In the genomic region with DNA sequence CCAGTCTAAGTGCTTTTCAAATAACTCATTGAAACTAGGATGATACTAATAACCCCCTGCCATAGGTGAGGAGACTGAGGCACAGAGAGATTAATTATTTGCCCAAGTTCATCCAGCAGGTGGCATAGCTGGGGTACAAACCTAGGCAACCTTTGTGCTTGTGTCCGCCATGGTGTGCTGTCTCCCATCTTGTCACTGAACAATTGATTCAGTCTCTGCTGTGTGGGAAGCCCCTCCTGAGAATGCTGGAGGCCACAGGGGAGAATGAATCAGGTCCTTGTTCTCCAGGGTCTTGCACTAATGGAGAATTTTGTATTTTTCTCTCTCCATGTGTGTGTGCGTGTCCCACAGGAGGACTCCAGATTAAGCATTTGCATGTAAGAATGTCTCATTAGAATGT, we compare ENCODE assay signal across 26 cellular contexts. TPM values are rescaled to one million over a fixed set of nuclear protein-coding genes. Genes with fewer than 3 reads are reported as not detected.
DNase-seq lines count a peak whose midpoint lies in the region; ATAC-seq, FAIRE-seq and TF ChIP-seq lines count a peak whose summit lies in the region.
"Had no signal": no experiment of that assay in that cellular context is flagged by ENCODE, and none has a peak within 500 bp of the region (broad histone marks: within the 10 kb centered on the region; RNA-seq: fewer than 3 reads in every experiment).

No MANE protein-coding gene starts in this region.

- BruUV-seq in K562 (replicated peaks; lab: Mats Ljungman, UMichigan), result no TSS peak

- no peak for ATAC-seq in K562

- H3K9ac ChIP-seq in K562 (ENCODE audit: insufficient read depth in 1 of 2, low read depth in 2 of 2, low read length in 2 of 2) (no peak overlapping the region), colonic mucosa (ENCODE audit: low read depth in 2 of 2, low read length in 2 of 2) (no peak overlapping the region)

- peaks cover 21% of the 10 kb centered on the region for H3K4me1 Mint-ChIP-seq in neural crest cell

- in situ Hi-C loops in K562 (cut with MboI), result loop anchor here (10.0 to 25.0 kb wide), 2 partner anchors 451 to 899 kb away; no protein-coding TSS in a partner anchor

- H3K4me1 ChIP-seq in K562 (replicated peaks in 1 of 2; ENCODE audit: control insufficient read depth in 2 of 2, insufficient read depth in 2 of 2, low read length in 2 of 2) (peaks cover 0 to 4% of the 10 kb centered on the region in 2 experiments; a peak in 3 of 5 replicates), colonic mucosa (peaks cover 3% of the 10 kb centered on the region)
- H3K4me1 ChIP-seq: testis, vagina had no signal

- TF ChIP-seq RAD21 in K562 (CRISPR knock-in tag; conservative IDR thresholded peaks at IDR 0.05 in 1 of 2, IDR thresholded peaks at IDR 0.05 in 1 of 2), result no peak

- TF ChIP-seq CTCF in LNCaP clone FGC (IDR thresholded peaks at IDR 0.05; ENCODE audit: control insufficient read depth, extremely low read depth, insufficient read depth) (peak; percentile 20; the same call in 1 of the 2 replicates), K562 (IDR thresholded peaks at IDR 0.05 in 2 of 3, conservative IDR thresholded peaks at IDR 0.05 in 1 of 3; ENCODE audit: insufficient read depth in 2 of 3, low read depth in 1 of 3, low read length in 3 of 3) (no peak), neural crest cell (conservative IDR thresholded peaks at IDR 0.05) (peak; percentile 38), colonic mucosa (IDR thresholded peaks at IDR 0.05) (no peak)

- POLR2A ChIA-PET in K562 (lab: Yijun Ruan, JAX), result no interaction called here

- CTCF ChIA-PET in K562 (lab: Yijun Ruan, JAX; ENCODE audit: low intra/inter-chr PET ratio), result interaction anchor here (1.2 kb wide), 1 partner anchor 137 kb away, joined by 5 read pairs; no protein-coding TSS in a partner anchor

- no peak overlapping the region for H3K4me3 ChIP-seq in LNCaP clone FGC (ENCODE audit: low read depth, low read length)
- H3K4me3 ChIP-seq in K562, result no peak overlapping the region
- no peak overlapping the region for H3K4me3 ChIP-seq in colonic mucosa
- H3K4me3 ChIP-seq: left lung, SJSA1, testis, vagina had no signal

- H3K36me3 Mint-ChIP-seq in neural crest cell (ENCODE audit: low read depth), result no peaks in the 10 kb centered on the region
- H3K36me3 Mint-ChIP-seq: activated naive CD8-positive, alpha-beta T cell had no signal

- peak; percentile 15 for FAIRE-seq in K562 (lab: Jason Lieb, UNC)
- FAIRE-seq: RCC 7860 had no signal

- H3K9me3 Mint-ChIP-seq in neural crest cell, result peaks cover 2% of the 10 kb centered on the region
- H3K9me3 Mint-ChIP-seq: activated T-helper 2 cell treated with anti-CD3 and anti-CD28 coated beads, Interferon-gamma antibody, Interleukin-2, Interleukin-4, amounts not matched to agents 10 μg/mL and 5 μg/mL and 100 μg/mL, durations not matched to agents 14 hours and 24 hours and 36 hours; CD4-positive, alpha-beta T cell had no signal

- H3K27me3 ChIP-seq in K562 (ENCODE audit: control insufficient read depth in 2 of 2, insufficient read depth in 2 of 2, low read length in 2 of 2) (no peaks in the 10 kb centered on the region), colonic mucosa (no peaks in the 10 kb centered on the region)
- H3K27me3 ChIP-seq: left lung, SJSA1, testis, vagina had no signal

- H3K9me1 ChIP-seq in K562 (ENCODE audit: control insufficient read depth, insufficient read depth, low read length), result no peaks in the 10 kb centered on the region

- H3K4me2 ChIP-seq in K562 (ENCODE audit: insufficient read depth, low read length), result no peak overlapping the region

- intact Hi-C loops in K562 (cut with micrococcal nuclease), result loop anchor here (5.0 to 10.0 kb wide), 3 partner anchors 139 to 481 kb away; no protein-coding TSS in a partner anchor
- intact Hi-C loops in colonic mucosa (cut with DNase I), result loop anchor here (5.0 to 10.0 kb wide), 2 partner anchors 136 to 479 kb away; no protein-coding TSS in a partner anchor

- H3K27ac ChIP-seq in K562 (ENCODE audit: extremely low read depth, low read depth, low read length) (no peak overlapping the region), colonic mucosa (no peak overlapping the region)
- H3K27ac ChIP-seq: 22Rv1, left lung, SJSA1, vagina had no signal

- no peaks in the 10 kb centered on the region for H4K20me1 ChIP-seq in K562 (replicated peaks; ENCODE audit: control insufficient read depth, insufficient read depth, low read length)

- H2AFZ ChIP-seq in K562 (ENCODE audit: low read depth, low read length), result no peak overlapping the region

- H3K36me3 ChIP-seq in K562 (ENCODE audit: control insufficient read depth, insufficient read depth, low read length), result no peaks in the 10 kb centered on the region
- no peaks in the 10 kb centered on the region for H3K36me3 ChIP-seq in colonic mucosa
- H3K36me3 ChIP-seq: left lung, SJSA1, vagina had no signal

- TF ChIP-seq POLR2A in K562 (conservative IDR thresholded peaks at IDR 0.05), result no peak

- H3K9me3 ChIP-seq in K562 (replicated peaks; ENCODE audit: control insufficient read depth, insufficient read depth, low read depth, low read length) (no peaks in the 10 kb centered on the region), colonic mucosa (no peaks in the 10 kb centered on the region)
- H3K9me3 ChIP-seq: left lung, SJSA1, testis, vagina had no signal

- no peaks in the 10 kb centered on the region for H3K27me3 Mint-ChIP-seq in neural crest cell (ENCODE audit: low read depth)
- H3K27me3 Mint-ChIP-seq: activated naive CD8-positive, alpha-beta T cell; CD4-positive, alpha-beta T cell had no signal

- DNase-seq in DMS53 (lab: John Stamatoyannopoulos, UW) (peak; percentile 28), DMS53 treated with DMSO at 0.1 percent for 48 hours (lab: John Stamatoyannopoulos, UW; ENCODE audit: unreplicated experiment) (no peak), LNCaP clone FGC (ENCODE audit: low read depth) (no peak), K562 (ENCODE audit: extremely low read depth in 1 of 4, low spot score in 3 of 4) (no peak), neural crest cell (ENCODE audit: low read depth, low spot score) (peak; percentile 11), colonic mucosa (no peak), NCI-H2081 (lab: John Stamatoyannopoulos, UW) (no peak)
- DNase-seq in stimulated activated CD4-positive, alpha-beta T cell treated with anti-CD3 and anti-CD28 coated beads, Interleukin-4, amount 100 ng/mL, for 24 hours, result no peak
- DNase-seq: activated CD4-positive, alpha-beta T cell treated with anti-CD3 and anti-CD28 coated beads, Interleukin-2, amount 50 U/mL, for 48 hours; activated CD4-positive, CD25-positive, alpha-beta regulatory T cell; CD4-positive, alpha-beta T cell; central memory CD4-positive, alpha-beta T cell; dermis blood vessel endothelial cell; left lung; NCI-H1092; NCI-H187 treated with DMSO at 0.1 percent for 48 hours; NCI-H524 treated with DMSO at 0.1 percent for 48 hours; NK-92 treated with Interleukin-12 subunit alpha and Interleukin-12 subunit beta, amount 100 ng/mL, for 24 hours; stimulated activated naive CD4-positive, alpha-beta T cell treated with Interleukin-2 at 50 U/mL for 16 hours; testis had no signal

- WGBS in K562 (ENCODE audit: insufficient coverage, low coverage, missing lambda C conversion rate), result 90% methylated on average over 2 of the region's 2 CpGs

- H3K4me3 Mint-ChIP-seq in neural crest cell, result no peak overlapping the region
- H3K4me3 Mint-ChIP-seq: activated naive CD8-positive, alpha-beta T cell; CD4-positive, alpha-beta T cell had no signal

- H3K27ac Mint-ChIP-seq in neural crest cell (ENCODE audit: unreplicated experiment), result peak overlapping the region; percentile 62
- H3K27ac Mint-ChIP-seq: activated naive CD8-positive, alpha-beta T cell; activated T-helper 2 cell treated with anti-CD3 and anti-CD28 coated beads, Interferon-gamma antibody, Interleukin-2, Interleukin-4, amounts not matched to agents 10 μg/mL and 5 μg/mL and 100 μg/mL, durations not matched to agents 14 hours and 24 hours and 36 hours; CD4-positive, alpha-beta T cell had no signal

- H3K79me2 ChIP-seq in K562 (ENCODE audit: control insufficient read depth, insufficient read depth, low read length), result no peaks in the 10 kb centered on the region

- TF ChIP-seq EP300 in K562 (IDR thresholded peaks at IDR 0.05; ENCODE audit: low read length), result no peak

TF ChIP-seq in K562, 482 proteins besides CTCF, POLR2A, EP300 and RAD21 (continues in another document):
- TF ChIP-seq, protein P1, sequence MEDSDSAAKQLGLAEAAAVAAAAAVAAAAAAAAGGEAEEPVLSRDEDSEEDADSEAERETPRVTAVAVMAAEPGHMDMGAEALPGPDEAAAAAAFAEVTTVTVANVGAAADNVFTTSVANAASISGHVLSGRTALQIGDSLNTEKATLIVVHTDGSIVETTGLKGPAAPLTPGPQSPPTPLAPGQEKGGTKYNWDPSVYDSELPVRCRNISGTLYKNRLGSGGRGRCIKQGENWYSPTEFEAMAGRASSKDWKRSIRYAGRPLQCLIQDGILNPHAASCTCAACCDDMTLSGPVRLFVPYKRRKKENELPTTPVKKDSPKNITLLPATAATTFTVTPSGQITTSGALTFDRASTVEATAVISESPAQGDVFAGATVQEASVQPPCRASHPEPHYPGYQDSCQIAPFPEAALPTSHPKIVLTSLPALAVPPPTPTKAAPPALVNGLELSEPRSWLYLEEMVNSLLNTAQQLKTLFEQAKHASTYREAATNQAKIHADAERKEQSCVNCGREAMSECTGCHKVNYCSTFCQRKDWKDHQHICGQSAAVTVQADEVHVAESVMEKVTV (CRISPR knock-in tag; IDR thresholded peaks at IDR 0.05), result no peak
- TF ChIP-seq ZNF121 (CRISPR knock-in tag; conservative IDR thresholded peaks at IDR 0.05), result no peak

RNA-seq across cellular contexts. Expression of a gene that starts 15.8 kb away (rescaled TPM):
- 0.05 and 0.37 TPM in 2 replicates for total RNA-seq in K562 (2011; cell fraction: chromatin; rRNA removed; ENCODE audit: low replicate concordance)
- total RNA-seq in K562 (2011; cell fraction: nucleolus; rRNA removed), result 0.13 and 0.17 TPM in 2 replicates
- 0.23 and 0.37 TPM in 2 replicates for total RNA-seq in K562 (2011; cell fraction: nucleoplasm; rRNA removed)
- total RNA-seq in K562 (2014; rRNA removed), result 0.04 TPM in 1 of 2 replicates, not detected in the other
- 0.04 and 0.06 TPM in 2 replicates for total RNA-seq in K562 (2014; rRNA removed; fragmentation: Illumina TruSeq; extraction: Trizol)
- total RNA-seq in K562 (2015; rRNA removed; fragmentation: Illumina TruSeq; extraction: Trizol), result 0.04 and 0.08 TPM in 2 replicates
- 0.04 TPM in 2 replicates for total RNA-seq in K562 (2021)
- polyA plus RNA-seq in K562 (2011; rRNA removed), result 0.09 TPM in 1 of 2 replicates, not detected in the other
- 0.03 and 0.13 TPM in 2 replicates for polyA plus RNA-seq in K562 (2011; cell fraction: cytosol; rRNA removed)
- 0.03 and 0.11 TPM in 2 replicates for polyA plus RNA-seq in K562 (2011; cell fraction: nucleus; rRNA removed)
- polyA plus RNA-seq in K562 (2012), result 0.03 and 0.17 TPM in 2 replicates
- 0.08 and 0.09 TPM in 2 replicates for polyA plus RNA-seq in K562 (2014; fragmentation: Illumina TruSeq; extraction: Trizol)
- polyA plus RNA-seq in K562 (2014; fragmentation: Nextera tagmentation; extraction: Ambion mirVana), result not detected
- polyA plus RNA-seq in K562 (2014; rRNA removed), result 0.09 and 0.13 TPM in 2 replicates
- 0.04 and 0.12 TPM in 2 replicates for polyA minus RNA-seq in K562 (2011; rRNA and poly(A)+ RNA removed)
- polyA minus RNA-seq in K562 (2011; cell fraction: cytosol; rRNA and poly(A)+ RNA removed), result not detected in 2 replicates
- polyA minus RNA-seq in K562 (2011; cell fraction: nucleus; rRNA and poly(A)+ RNA removed), result under 0.01 TPM in 1 of 2 replicates, not detected in the other
- 0.05 TPM in 1 of 2 replicates, not detected in the other for total RNA-seq in neural crest cell
- total RNA-seq in colonic mucosa, result 10 to 100 TPM; 16.6 to 57.4 TPM
- total RNA-seq: vagina had no signal

Comparison
In these comparisons a context has a peak if more than half of its experiments do, and no peak if none do; other contexts are left out.
1. DNase-seq: peak in DMS53 (single experiment) and neural crest cell (single experiment); none in DMS53 treated with DMSO at 0.1 percent for 48 hours (single experiment), LNCaP clone FGC (single experiment), K562 (0 of 4), colonic mucosa (single experiment), NCI-H2081 (0 of 2) and stimulated activated CD4-positive, alpha-beta T cell treated with anti-CD3 and anti-CD28 coated beads, Interleukin-4, amount 100 ng/mL, for 24 hours (single experiment).
2. CTCF ChIP-seq: peak in LNCaP clone FGC (single experiment) and neural crest cell (single experiment); none in K562 (0 of 3) and colonic mucosa (single experiment).
3. RNA of a gene that starts 15.8 kb away (total RNA-seq): 16.6 to 57.4 TPM in colonic mucosa; 0.04 to 0.37 TPM in K562 and 0.05 TPM in neural crest cell; every median in the first group is over 10 times any median in the second.